ENCODE assay signal across 8 cellular contexts in genomic region chr1:45491464-45492260, GRCh38. TPM values are rescaled to one million over a fixed set of nuclear protein-coding genes. Genes with fewer than 3 reads are reported as not detected.
DNase-seq lines count a peak whose midpoint lies in the region; ATAC-seq, FAIRE-seq and TF ChIP-seq lines count a peak whose summit lies in the region.

No MANE protein-coding gene starts in this region.

- peaks cover 5 to 15% (median 11%) of the 10 kb centered on the region in 7 donors for H3K4me1 Mint-ChIP-seq in naive thymus-derived CD4-positive, alpha-beta T cell

- ATAC-seq in A549 (no peak), GM21825 (IDR thresholded peaks at IDR 0.05; ENCODE audit: unreplicated experiment) (no peak)
- no peak for ATAC-seq in naive thymus-derived CD4-positive, alpha-beta T cell

- H3K9ac ChIP-seq in HUES64 (ENCODE audit: low read depth, low read length) (no peak overlapping the region), duodenal mucosa (ENCODE audit: low read depth in 1 of 2, low read length in 2 of 2) (no peak overlapping the region)

- peaks cover 0 to 5% (median 3%) of the 10 kb centered on the region in 5 donors for H3K36me3 Mint-ChIP-seq in naive thymus-derived CD4-positive, alpha-beta T cell

- TF ChIP-seq EP300 in A549 (IDR thresholded peaks at IDR 0.05) = no peak

- peak overlapping the region; percentile 57 for H3K4me3 ChIP-seq in A549
- H3K4me3 ChIP-seq in HUES64 (ENCODE audit: low read length) = peak overlapping the region; percentile 39
- peak overlapping the region; percentile 64 to 69 for H3K4me3 ChIP-seq in duodenal mucosa (ENCODE audit: low read depth in 1 of 2, low read length in 2 of 2)
- peak overlapping the region; percentile 76 for H3K4me3 ChIP-seq in naive thymus-derived CD4-positive, alpha-beta T cell (ENCODE audit: low read length)

- TF ChIP-seq CTCF in A549 (IDR thresholded peaks at IDR 0.05) = no peak

- no peaks in the 10 kb centered on the region; the same call in 2 of the 3 replicates for H3K4me1 ChIP-seq in A549
- H3K4me1 ChIP-seq in HUES64 (ENCODE audit: insufficient read depth, low read length) = no peaks in the 10 kb centered on the region; the same call in 1 of the 2 replicates
- H3K4me1 ChIP-seq in duodenal mucosa (ENCODE audit: control insufficient read depth in 1 of 2, insufficient read depth in 2 of 2, low read length in 2 of 2) = peaks cover 9 to 14% of the 10 kb centered on the region in 2 donors
- peaks cover 9% of the 10 kb centered on the region in 2 donors for H3K4me1 ChIP-seq in naive thymus-derived CD4-positive, alpha-beta T cell (ENCODE audit: control insufficient read depth in 2 of 2, insufficient read depth in 2 of 2, low read length in 2 of 2)

- H3K27me3 ChIP-seq in HUES64 (ENCODE audit: insufficient read depth, low read length) = peaks cover 18% of the 10 kb centered on the region
- no peaks in the 10 kb centered on the region for H3K27me3 ChIP-seq in duodenal mucosa (ENCODE audit: control insufficient read depth in 1 of 2, insufficient read depth in 2 of 2, low read length in 2 of 2)
- no peaks in the 10 kb centered on the region for H3K27me3 ChIP-seq in naive thymus-derived CD4-positive, alpha-beta T cell (ENCODE audit: control insufficient read depth in 2 of 2, insufficient read depth in 2 of 2, low read length in 2 of 2)

- H3K27ac Mint-ChIP-seq in naive thymus-derived CD4-positive, alpha-beta T cell = peak overlapping the region in 1 of 9 donors; percentile 40

- no peak for DNase-seq in A549 (ENCODE audit: low read depth in 1 of 2, low spot score in 1 of 2)
- no peak for DNase-seq in naive thymus-derived CD4-positive, alpha-beta T cell
- DNase-seq in activated CD4-positive, CD25-positive, alpha-beta regulatory T cell (lab: John Stamatoyannopoulos, UW) = no peak
- DNase-seq in activated T-cell treated with anti-CD3 and anti-CD28 coated beads, Interleukin-2, amount 50 U/mL, for 48 hours = no peak
- DNase-seq in activated effector memory CD4-positive, alpha-beta T cell treated with Interleukin-2 at 50 U/mL for 16 hours = no peak

- H3K4me2 ChIP-seq in A549 = peak overlapping the region; percentile 82

- intact Hi-C loops in naive thymus-derived CD4-positive, alpha-beta T cell (cut with micrococcal nuclease) = loop anchor here (1.0 to 10.0 kb wide), 18 partner anchors 9 to 817 kb away; partner anchors contain the start of genes BTBD19 (in 2 of the 2), CCDC163 (in 2 of the 2), DYNLT4 (in 2 of the 2) and IPP (in 2 of the 2)

- peaks cover 0 to 4% (median 0%) of the 10 kb centered on the region in 5 donors for H3K27me3 Mint-ChIP-seq in naive thymus-derived CD4-positive, alpha-beta T cell

- POLR2A ChIA-PET in A549 (lab: Yijun Ruan, JAX) = interaction anchor here (0.6 to 1.9 kb wide), 5 partner anchors 8 to 481 kb away, joined by 3 to 12 read pairs (median 4); partner anchors contain the start of genes CCDC163, MMACHC, MUTYH and TOE1
- POLR2A ChIA-PET in naive thymus-derived CD4-positive, alpha-beta T cell (lab: Charles Lee) = interaction anchor here (0.8 to 5.5 kb wide), 16 partner anchors 9 to 770 kb away, joined by 3 to 45 read pairs (median 4); partner anchors contain the start of genes CCDC163, GPBP1L1, HECTD3 and MMACHC

- no peak for FAIRE-seq in A549 (lab: Jason Lieb, UNC)

- CTCF ChIA-PET in A549 (lab: Yijun Ruan, JAX) = interaction anchor here (0.6 to 8.0 kb wide), 15 partner anchors 9 to 477 kb away, joined by 3 to 157 read pairs (median 6); partner anchors contain the start of genes HPDL, MMACHC, MUTYH and TOE1
- CTCF ChIA-PET in naive thymus-derived CD4-positive, alpha-beta T cell (lab: Charles Lee) = interaction anchor here (0.6 to 7.6 kb wide), 15 partner anchors 10 to 774 kb away, joined by 3 to 94 read pairs (median 6); partner anchors contain the start of genes CCDC163, HECTD3, MMACHC and MUTYH

- no peaks in the 10 kb centered on the region for H3K9me3 ChIP-seq in A549
- H3K9me3 ChIP-seq in HUES64 (ENCODE audit: insufficient read depth, low read depth, low read length) = no peaks in the 10 kb centered on the region
- no peaks in the 10 kb centered on the region for H3K9me3 ChIP-seq in duodenal mucosa (ENCODE audit: control insufficient read depth in 1 of 2, low read length in 2 of 2)
- no peaks in the 10 kb centered on the region for H3K9me3 ChIP-seq in naive thymus-derived CD4-positive, alpha-beta T cell (ENCODE audit: control insufficient read depth in 2 of 3, low read length in 3 of 3)

- no peak overlapping the region for H3K27ac ChIP-seq in A549
- H3K27ac ChIP-seq in HUES64 (ENCODE audit: low read depth, low read length) = no peak overlapping the region
- H3K27ac ChIP-seq in duodenal mucosa (ENCODE audit: low read depth, low read length) = no peak overlapping the region
- peak overlapping the region; percentile 74 for H3K27ac ChIP-seq in naive thymus-derived CD4-positive, alpha-beta T cell (ENCODE audit: low read depth, low read length)

- H3K36me3 ChIP-seq in HUES64 (ENCODE audit: insufficient read depth, low read length) (no peaks in the 10 kb centered on the region), duodenal mucosa (ENCODE audit: control insufficient read depth in 1 of 2, insufficient read depth in 2 of 2, low read length in 2 of 2) (no peaks in the 10 kb centered on the region)
- H3K36me3 ChIP-seq in naive thymus-derived CD4-positive, alpha-beta T cell (ENCODE audit: control insufficient read depth in 2 of 3, insufficient read depth in 3 of 3, low read length in 3 of 3) = no peaks in the 10 kb centered on the region

- no peak for TF ChIP-seq RAD21 in A549 (conservative IDR thresholded peaks at IDR 0.05 in 1 of 2, IDR thresholded peaks at IDR 0.05 in 1 of 2)

- WGBS in A549 (ENCODE audit: missing lambda C conversion rate) = 48% methylated on average over 19 of the region's 19 CpGs
- 61% methylated on average over 19 of the region's 19 CpGs for WGBS in HUES64

- H3K9me3 Mint-ChIP-seq in naive thymus-derived CD4-positive, alpha-beta T cell = no peaks in the 10 kb centered on the region

- H3K4me3 Mint-ChIP-seq in naive thymus-derived CD4-positive, alpha-beta T cell = no peak overlapping the region

- no peak for TF ChIP-seq POLR2A in A549 (IDR thresholded peaks at IDR 0.05; ENCODE audit: low read length)

TF ChIP-seq in A549, 52 proteins besides CTCF, POLR2A, EP300 and RAD21:
- TF ChIP-seq SREBF2 (IDR thresholded peaks at IDR 0.05) (no peak), MAFK (IDR thresholded peaks at IDR 0.05; ENCODE audit: partially characterized antibody) (peak; percentile 78)

RNA-seq across cellular contexts. Expression of gene TESK2, which starts 0.7 kb away (rescaled TPM):
- polyA plus RNA-seq in A549 (2011; rRNA removed) (0.48 and 0.58 TPM in 2 replicates), A549 (2017; fragmentation: RNase III; extraction: RNeasy Plus Mini Kit Qiagen cat#74134 plus additional on column Dnase treatment) (0.22 to 0.28 TPM (median 0.26 TPM) in 3 replicates)
- polyA plus RNA-seq in A549 (2012; cell fraction: cytosol; rRNA removed) = 0.26 and 0.27 TPM in 2 replicates
- polyA plus RNA-seq in A549 (2012; cell fraction: nucleus; rRNA removed) = 0.49 and 0.53 TPM in 2 replicates
- 0.49 and 0.58 TPM in 2 replicates for polyA minus RNA-seq in A549 (2011; rRNA and poly(A)+ RNA removed)
- polyA plus RNA-seq in HUES64 (2013, experiment 1 of 2) = 3.5 TPM
- 4.9 TPM for polyA plus RNA-seq in HUES64 (2013, experiment 2 of 2)
- total RNA-seq in naive thymus-derived CD4-positive, alpha-beta T cell = 1 to 10 TPM; 3.3 to 8.9 (median 7.4) TPM
- polyA plus RNA-seq in naive thymus-derived CD4-positive, alpha-beta T cell = 1 to 10 TPM; 3.5 to 5.0 TPM

RNA-seq across cellular contexts. Expression of gene CCDC163, which starts 8.2 kb away (rescaled TPM):
- 4.0 and 5.3 TPM in 2 replicates for polyA plus RNA-seq in A549 (2011; rRNA removed)
- polyA plus RNA-seq in A549 (2012; cell fraction: cytosol; rRNA removed) = 1.8 and 2.0 TPM in 2 replicates
- 3.0 and 4.2 TPM in 2 replicates for polyA plus RNA-seq in A549 (2012; cell fraction: nucleus; rRNA removed)
- 1.8 to 2.6 TPM (median 2.4 TPM) in 3 replicates for polyA plus RNA-seq in A549 (2017; fragmentation: RNase III; extraction: RNeasy Plus Mini Kit Qiagen cat#74134 plus additional on column Dnase treatment)
- 2.9 and 3.4 TPM in 2 replicates for polyA minus RNA-seq in A549 (2011; rRNA and poly(A)+ RNA removed)
- polyA plus RNA-seq in HUES64 (2013, experiment 1 of 2) = 1.0 TPM
- 1.2 TPM for polyA plus RNA-seq in HUES64 (2013, experiment 2 of 2)
- total RNA-seq in naive thymus-derived CD4-positive, alpha-beta T cell = 1 to 10 TPM; 1.6 to 4.4 (median 3.7) TPM
- polyA plus RNA-seq in naive thymus-derived CD4-positive, alpha-beta T cell = 1 to 10 TPM; 5.2 to 8.9 TPM

RNA-seq across cellular contexts. Expression of gene MMACHC, which starts 8.4 kb away (rescaled TPM):
- polyA plus RNA-seq in A549 (2011; rRNA removed) = 2.3 and 2.7 TPM in 2 replicates
- polyA plus RNA-seq in A549 (2012; cell fraction: cytosol; rRNA removed) = 1.3 and 1.4 TPM in 2 replicates
- polyA plus RNA-seq in A549 (2012; cell fraction: nucleus; rRNA removed) = 1.5 and 1.7 TPM in 2 replicates
- 3.0 to 4.0 TPM (median 3.6 TPM) in 3 replicates for polyA plus RNA-seq in A549 (2017; fragmentation: RNase III; extraction: RNeasy Plus Mini Kit Qiagen cat#74134 plus additional on column Dnase treatment)
- polyA minus RNA-seq in A549 (2011; rRNA and poly(A)+ RNA removed) = 10.8 and 15.0 TPM in 2 replicates
- polyA plus RNA-seq in HUES64 (2013, experiment 1 of 2) = 6.7 TPM
- polyA plus RNA-seq in HUES64 (2013, experiment 2 of 2) = 7.1 TPM
- total RNA-seq in naive thymus-derived CD4-positive, alpha-beta T cell = 1 to 10 TPM; 2.1 to 6.3 (median 4.9) TPM
- 1 to 10 TPM in 1 of 2 donors, under 1 TPM in 1; 0.58 to 2.1 TPM for polyA plus RNA-seq in naive thymus-derived CD4-positive, alpha-beta T cell

RNA-seq across cellular contexts. Expression of gene PRDX1, which starts 30.0 kb away (rescaled TPM):
- polyA plus RNA-seq in A549 (2011; rRNA removed) (2,329 and 2,391 TPM in 2 replicates), A549 (2017; fragmentation: RNase III; extraction: RNeasy Plus Mini Kit Qiagen cat#74134 plus additional on column Dnase treatment) (2,513 to 2,709 TPM (median 2,555 TPM) in 3 replicates)
- 1,294 and 1,330 TPM in 2 replicates for polyA plus RNA-seq in A549 (2012; cell fraction: cytosol; rRNA removed)
- 406 and 749 TPM in 2 replicates for polyA plus RNA-seq in A549 (2012; cell fraction: nucleus; rRNA removed)
- 487 and 549 TPM in 2 replicates for polyA minus RNA-seq in A549 (2011; rRNA and poly(A)+ RNA removed)
- 869 TPM for polyA plus RNA-seq in HUES64 (2013, experiment 1 of 2)
- 854 TPM for polyA plus RNA-seq in HUES64 (2013, experiment 2 of 2)
- 100 to 1,000 TPM in 2 of 5 experiments, 10 to 100 TPM in 3; 28.8 to 369 (median 96.3) TPM for total RNA-seq in naive thymus-derived CD4-positive, alpha-beta T cell
- 100 to 1,000 TPM; 200 to 203 TPM for polyA plus RNA-seq in naive thymus-derived CD4-positive, alpha-beta T cell

RNA-seq across cellular contexts. Expression of gene AKR1A1, which starts 59.0 kb away (rescaled TPM):
- polyA plus RNA-seq in A549 (2011; rRNA removed) = 110 and 139 TPM in 2 replicates
- 116 and 122 TPM in 2 replicates for polyA plus RNA-seq in A549 (2012; cell fraction: cytosol; rRNA removed)
- 105 and 119 TPM in 2 replicates for polyA plus RNA-seq in A549 (2012; cell fraction: nucleus; rRNA removed)
- 77.3 to 92.8 TPM (median 89.0 TPM) in 3 replicates for polyA plus RNA-seq in A549 (2017; fragmentation: RNase III; extraction: RNeasy Plus Mini Kit Qiagen cat#74134 plus additional on column Dnase treatment)
- polyA minus RNA-seq in A549 (2011; rRNA and poly(A)+ RNA removed) = 110 and 117 TPM in 2 replicates
- polyA plus RNA-seq in HUES64 (2013, experiment 1 of 2) = 165 TPM
- 188 TPM for polyA plus RNA-seq in HUES64 (2013, experiment 2 of 2)
- 100 to 1,000 TPM in 1 of 5 experiments, 10 to 100 TPM in 4; 47.5 to 155 (median 69.3) TPM for total RNA-seq in naive thymus-derived CD4-positive, alpha-beta T cell
- 10 to 100 TPM; 81.2 to 92.6 TPM for polyA plus RNA-seq in naive thymus-derived CD4-positive, alpha-beta T cell
